In genomic region chr6:14876778-14877613, GRCh38 we compare ENCODE assay signal across 8 cellular contexts.
DNase-seq lines count a peak whose midpoint lies in the region; ATAC-seq and TF ChIP-seq lines count a peak whose summit lies in the region.

No MANE protein-coding gene starts in this region.

- H3K4me3 Mint-ChIP-seq in T-cell, result peak overlapping the region; percentile 57 to 67 (median 61)

- peak overlapping the region; percentile 22 for H3K4me3 ChIP-seq in psoas muscle

- intact Hi-C loops in psoas muscle (cut with DNase I), result loop anchor here (2.0 to 10.0 kb wide), 3 partner anchors 240 to 662 kb away; no protein-coding TSS in a partner anchor

- TF ChIP-seq CTCF in psoas muscle (IDR thresholded peaks at IDR 0.05), result no peak

- H3K9me3 ChIP-seq in psoas muscle, result no peaks in the 10 kb centered on the region

- H3K36me3 ChIP-seq in psoas muscle (ENCODE audit: insufficient read depth in 1 of 2, low read depth in 1 of 2), result no peaks in the 10 kb centered on the region

- H3K4me1 ChIP-seq in psoas muscle, result peaks cover 40% of the 10 kb centered on the region

- CTCF ChIA-PET in T-cell (lab: Charles Lee), result interaction anchor here in 1 of 2 donors (0.6 kb wide), 1 partner anchor 20 kb away, joined by 3 read pairs; no protein-coding TSS in a partner anchor

- no peaks in the 10 kb centered on the region for H3K27me3 ChIP-seq in psoas muscle (ENCODE audit: insufficient read depth in 3 of 3, low read length in 2 of 3)

- peak overlapping the region; percentile 87 to 88 for H3K27ac Mint-ChIP-seq in T-cell

- H3K36me3 Mint-ChIP-seq in T-cell, result no peaks in the 10 kb centered on the region

- ATAC-seq in HG03039 (IDR thresholded peaks at IDR 0.05; ENCODE audit: unreplicated experiment), result peak; percentile 48
- ATAC-seq in T-cell (replicated peaks in 1 of 4), result peak; percentile 82 to 96 (median 92)
- ATAC-seq in psoas muscle, result peak; percentile 91 to 94 (median 92)
- no peak for ATAC-seq in GM19328 (IDR thresholded peaks at IDR 0.05; ENCODE audit: unreplicated experiment)

- peaks cover 34 to 39% (median 35%) of the 10 kb centered on the region in 3 donors for H3K4me1 Mint-ChIP-seq in T-cell

- H3K27me3 Mint-ChIP-seq in T-cell, result no peaks in the 10 kb centered on the region

- no peaks in the 10 kb centered on the region for H3K9me3 Mint-ChIP-seq in T-cell

- 32 to 33% (median 33%) methylated on average over 11 of the region's 11 CpGs for WGBS in psoas muscle, 3 donors

- H3K27ac ChIP-seq in epithelial cell of prostate (peak overlapping the region; percentile 70), psoas muscle (peak overlapping the region; percentile 86)

- POLR2A ChIA-PET in T-cell (lab: Charles Lee), result no interaction called here

- peak; percentile 43 for DNase-seq in stimulated activated CD4-positive, alpha-beta T cell treated with anti-CD3 and anti-CD28 coated beads, Interleukin-4, amount 100 ng/mL, for 24 hours
- DNase-seq in stimulated activated CD4-positive, alpha-beta T cell treated with anti-CD3 and anti-CD28 coated beads, Interleukin-2, amount 100 ng/mL, for 48 hours, result no peak
- DNase-seq in T-cell, result peak in 18 of 34 experiments; percentile 2 to 26 (median 13)
- peak; percentile 18 for DNase-seq in epithelial cell of prostate (ENCODE audit: low read depth, low spot score)
- DNase-seq in psoas muscle, result no peak
- no peak for DNase-seq in NCI-H2029 treated with DMSO at 0.1 percent for 48 hours (lab: John Stamatoyannopoulos, UW)

Comparison
In these comparisons a context has a peak if more than half of its experiments do, and no peak if none do; other contexts are left out.
1. DNase-seq: peak in stimulated activated CD4-positive, alpha-beta T cell treated with anti-CD3 and anti-CD28 coated beads, Interleukin-4, amount 100 ng/mL, for 24 hours (single experiment), T-cell (18 of 34) and epithelial cell of prostate (single experiment); none in stimulated activated CD4-positive, alpha-beta T cell treated with anti-CD3 and anti-CD28 coated beads, Interleukin-2, amount 100 ng/mL, for 48 hours (0 of 2), psoas muscle (0 of 2) and NCI-H2029 treated with DMSO at 0.1 percent for 48 hours (single experiment).